Comparison of ENCODE assay signal across 1 cellular context in the genomic region with DNA sequence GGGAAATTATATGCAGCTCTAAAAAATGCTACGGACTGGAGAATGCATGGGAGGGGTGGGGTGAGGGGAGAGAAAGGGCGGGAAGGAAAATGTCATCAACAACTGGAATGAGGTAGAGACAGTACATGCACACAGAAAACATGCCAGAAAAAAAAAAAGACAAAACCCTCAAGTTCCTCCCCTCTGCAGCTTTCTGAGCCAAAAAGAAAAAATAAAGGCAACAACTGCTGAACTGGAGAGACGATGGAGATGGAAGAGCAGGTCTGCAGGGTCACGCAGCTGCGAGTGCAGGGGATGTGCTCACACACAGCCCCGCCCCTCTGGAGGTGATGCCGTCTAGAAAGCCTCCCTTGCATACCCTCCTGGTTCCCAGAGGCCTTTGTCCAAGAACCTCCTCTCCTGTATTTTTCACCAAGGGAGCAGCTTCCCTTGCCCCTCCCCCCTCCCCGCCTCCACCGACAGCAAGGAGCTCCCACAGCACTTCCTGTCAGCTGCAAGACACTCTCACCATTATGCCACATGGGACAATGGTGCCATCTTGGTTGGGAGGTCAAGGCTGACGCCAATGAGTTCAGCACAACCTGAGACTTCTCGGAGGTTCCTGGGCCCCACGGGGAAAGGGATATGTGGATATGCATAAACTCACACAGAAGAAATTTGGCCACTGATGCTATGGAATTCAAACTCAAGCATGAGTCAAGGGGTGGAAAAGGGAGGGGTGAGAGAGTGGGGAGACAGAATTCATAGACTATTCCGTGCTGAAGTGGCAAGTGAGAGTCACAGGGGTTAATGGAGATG.
TF ChIP-seq lines count a peak whose summit lies in the region.

No MANE protein-coding gene starts in this region.

TF ChIP-seq in HepG2, 621 proteins besides CTCF, POLR2A, EP300 and RAD21 (continued from another document):
- TF ChIP-seq, protein P1, sequence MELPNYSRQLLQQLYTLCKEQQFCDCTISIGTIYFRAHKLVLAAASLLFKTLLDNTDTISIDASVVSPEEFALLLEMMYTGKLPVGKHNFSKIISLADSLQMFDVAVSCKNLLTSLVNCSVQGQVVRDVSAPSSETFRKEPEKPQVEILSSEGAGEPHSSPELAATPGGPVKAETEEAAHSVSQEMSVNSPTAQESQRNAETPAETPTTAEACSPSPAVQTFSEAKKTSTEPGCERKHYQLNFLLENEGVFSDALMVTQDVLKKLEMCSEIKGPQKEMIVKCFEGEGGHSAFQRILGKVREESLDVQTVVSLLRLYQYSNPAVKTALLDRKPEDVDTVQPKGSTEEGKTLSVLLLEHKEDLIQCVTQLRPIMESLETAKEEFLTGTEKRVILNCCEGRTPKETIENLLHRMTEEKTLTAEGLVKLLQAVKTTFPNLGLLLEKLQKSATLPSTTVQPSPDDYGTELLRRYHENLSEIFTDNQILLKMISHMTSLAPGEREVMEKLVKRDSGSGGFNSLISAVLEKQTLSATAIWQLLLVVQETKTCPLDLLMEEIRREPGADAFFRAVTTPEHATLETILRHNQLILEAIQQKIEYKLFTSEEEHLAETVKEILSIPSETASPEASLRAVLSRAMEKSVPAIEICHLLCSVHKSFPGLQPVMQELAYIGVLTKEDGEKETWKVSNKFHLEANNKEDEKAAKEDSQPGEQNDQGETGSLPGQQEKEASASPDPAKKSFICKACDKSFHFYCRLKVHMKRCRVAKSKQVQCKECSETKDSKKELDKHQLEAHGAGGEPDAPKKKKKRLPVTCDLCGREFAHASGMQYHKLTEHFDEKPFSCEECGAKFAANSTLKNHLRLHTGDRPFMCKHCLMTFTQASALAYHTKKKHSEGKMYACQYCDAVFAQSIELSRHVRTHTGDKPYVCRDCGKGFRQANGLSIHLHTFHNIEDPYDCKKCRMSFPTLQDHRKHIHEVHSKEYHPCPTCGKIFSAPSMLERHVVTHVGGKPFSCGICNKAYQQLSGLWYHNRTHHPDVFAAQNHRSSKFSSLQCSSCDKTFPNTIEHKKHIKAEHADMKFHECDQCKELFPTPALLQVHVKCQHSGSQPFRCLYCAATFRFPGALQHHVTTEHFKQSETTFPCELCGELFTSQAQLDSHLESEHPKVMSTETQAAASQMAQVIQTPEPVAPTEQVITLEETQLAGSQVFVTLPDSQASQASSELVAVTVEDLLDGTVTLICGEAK (IDR thresholded peaks at IDR 0.05): no peak
- TF ChIP-seq, protein P1 (CRISPR knock-in tag; IDR thresholded peaks at IDR 0.05): no peak
- TF ChIP-seq ZNF839 (CRISPR knock-in tag; IDR thresholded peaks at IDR 0.05; ENCODE audit: borderline replicate concordance): no peak
- no peak for TF ChIP-seq ZNF776 (CRISPR knock-in tag; IDR thresholded peaks at IDR 0.05)
- TF ChIP-seq, protein P2, sequence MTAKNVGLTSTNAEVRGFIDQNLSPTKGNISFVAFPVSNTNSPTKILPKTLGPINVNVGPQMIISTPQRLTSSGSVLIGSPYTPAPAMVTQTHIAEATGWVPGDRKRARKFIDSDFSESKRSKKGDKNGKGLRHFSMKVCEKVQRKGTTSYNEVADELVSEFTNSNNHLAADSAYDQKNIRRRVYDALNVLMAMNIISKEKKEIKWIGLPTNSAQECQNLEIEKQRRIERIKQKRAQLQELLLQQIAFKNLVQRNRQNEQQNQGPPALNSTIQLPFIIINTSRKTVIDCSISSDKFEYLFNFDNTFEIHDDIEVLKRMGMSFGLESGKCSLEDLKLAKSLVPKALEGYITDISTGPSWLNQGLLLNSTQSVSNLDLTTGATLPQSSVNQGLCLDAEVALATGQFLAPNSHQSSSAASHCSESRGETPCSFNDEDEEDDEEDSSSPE (CRISPR knock-in tag; IDR thresholded peaks at IDR 0.05): no peak
- TF ChIP-seq SP2 (CRISPR knock-in tag; IDR thresholded peaks at IDR 0.05): no peak
- no peak for TF ChIP-seq MTA3 (CRISPR knock-in tag; IDR thresholded peaks at IDR 0.05)
- TF ChIP-seq CHD2 (IDR thresholded peaks at IDR 0.05; ENCODE audit: low read depth, low read length): no peak
- no peak for TF ChIP-seq ZNF234 (CRISPR knock-in tag; conservative IDR thresholded peaks at IDR 0.05)
- TF ChIP-seq KLF15 (CRISPR knock-in tag; IDR thresholded peaks at IDR 0.05; ENCODE audit: borderline replicate concordance): no peak
- no peak for TF ChIP-seq GABPA (IDR thresholded peaks at IDR 0.05; ENCODE audit: low read depth, low read length)
- TF ChIP-seq GABPA (CRISPR knock-in tag; IDR thresholded peaks at IDR 0.05; ENCODE audit: low read depth): no peak
- TF ChIP-seq, protein P3, sequence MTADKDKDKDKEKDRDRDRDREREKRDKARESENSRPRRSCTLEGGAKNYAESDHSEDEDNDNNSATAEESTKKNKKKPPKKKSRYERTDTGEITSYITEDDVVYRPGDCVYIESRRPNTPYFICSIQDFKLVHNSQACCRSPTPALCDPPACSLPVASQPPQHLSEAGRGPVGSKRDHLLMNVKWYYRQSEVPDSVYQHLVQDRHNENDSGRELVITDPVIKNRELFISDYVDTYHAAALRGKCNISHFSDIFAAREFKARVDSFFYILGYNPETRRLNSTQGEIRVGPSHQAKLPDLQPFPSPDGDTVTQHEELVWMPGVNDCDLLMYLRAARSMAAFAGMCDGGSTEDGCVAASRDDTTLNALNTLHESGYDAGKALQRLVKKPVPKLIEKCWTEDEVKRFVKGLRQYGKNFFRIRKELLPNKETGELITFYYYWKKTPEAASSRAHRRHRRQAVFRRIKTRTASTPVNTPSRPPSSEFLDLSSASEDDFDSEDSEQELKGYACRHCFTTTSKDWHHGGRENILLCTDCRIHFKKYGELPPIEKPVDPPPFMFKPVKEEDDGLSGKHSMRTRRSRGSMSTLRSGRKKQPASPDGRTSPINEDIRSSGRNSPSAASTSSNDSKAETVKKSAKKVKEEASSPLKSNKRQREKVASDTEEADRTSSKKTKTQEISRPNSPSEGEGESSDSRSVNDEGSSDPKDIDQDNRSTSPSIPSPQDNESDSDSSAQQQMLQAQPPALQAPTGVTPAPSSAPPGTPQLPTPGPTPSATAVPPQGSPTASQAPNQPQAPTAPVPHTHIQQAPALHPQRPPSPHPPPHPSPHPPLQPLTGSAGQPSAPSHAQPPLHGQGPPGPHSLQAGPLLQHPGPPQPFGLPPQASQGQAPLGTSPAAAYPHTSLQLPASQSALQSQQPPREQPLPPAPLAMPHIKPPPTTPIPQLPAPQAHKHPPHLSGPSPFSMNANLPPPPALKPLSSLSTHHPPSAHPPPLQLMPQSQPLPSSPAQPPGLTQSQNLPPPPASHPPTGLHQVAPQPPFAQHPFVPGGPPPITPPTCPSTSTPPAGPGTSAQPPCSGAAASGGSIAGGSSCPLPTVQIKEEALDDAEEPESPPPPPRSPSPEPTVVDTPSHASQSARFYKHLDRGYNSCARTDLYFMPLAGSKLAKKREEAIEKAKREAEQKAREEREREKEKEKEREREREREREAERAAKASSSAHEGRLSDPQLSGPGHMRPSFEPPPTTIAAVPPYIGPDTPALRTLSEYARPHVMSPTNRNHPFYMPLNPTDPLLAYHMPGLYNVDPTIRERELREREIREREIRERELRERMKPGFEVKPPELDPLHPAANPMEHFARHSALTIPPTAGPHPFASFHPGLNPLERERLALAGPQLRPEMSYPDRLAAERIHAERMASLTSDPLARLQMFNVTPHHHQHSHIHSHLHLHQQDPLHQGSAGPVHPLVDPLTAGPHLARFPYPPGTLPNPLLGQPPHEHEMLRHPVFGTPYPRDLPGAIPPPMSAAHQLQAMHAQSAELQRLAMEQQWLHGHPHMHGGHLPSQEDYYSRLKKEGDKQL (CRISPR knock-in tag; IDR thresholded peaks at IDR 0.05; ENCODE audit: low read depth): no peak
- TF ChIP-seq ZNF607 (CRISPR knock-in tag; IDR thresholded peaks at IDR 0.05; ENCODE audit: borderline replicate concordance): no peak
- no peak for TF ChIP-seq SOX5 (CRISPR knock-in tag; IDR thresholded peaks at IDR 0.05; ENCODE audit: borderline replicate concordance)
